ENCODE assay signal across 15 cellular contexts in the genomic region with DNA sequence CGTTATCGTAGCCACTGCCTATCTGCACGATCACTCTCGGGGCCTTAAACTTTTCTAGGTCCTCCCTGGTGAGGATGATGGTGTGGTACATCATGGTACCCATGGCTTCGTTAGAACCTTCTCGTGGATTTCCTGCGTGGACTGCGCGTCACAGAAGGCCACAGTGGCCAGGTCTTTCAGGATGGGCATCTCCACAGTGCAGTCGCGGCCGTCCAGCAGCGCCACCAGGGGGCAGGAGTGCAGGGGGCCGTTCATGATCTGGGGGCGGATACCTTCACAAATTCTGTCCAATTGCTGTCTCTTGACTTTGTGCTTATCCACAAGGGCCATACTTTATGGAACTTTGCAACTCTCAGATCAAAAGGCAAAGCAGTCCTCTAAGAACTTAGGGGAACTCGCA.
DNase-seq lines count a peak whose midpoint lies in the region; ATAC-seq and TF ChIP-seq lines count a peak whose summit lies in the region.
"Had no signal": no experiment of that assay in that cellular context is flagged by ENCODE, and none has a peak within 500 bp of the region (broad histone marks: within the 10 kb centered on the region; RNA-seq: fewer than 3 reads in every experiment).

No MANE protein-coding gene starts in this region.

- no peak overlapping the region for H3K27ac ChIP-seq in C4-2B
- no peak overlapping the region for H3K27ac ChIP-seq in spleen
- H3K27ac ChIP-seq: body of pancreas had no signal

- in situ Hi-C loops in astrocyte of the cerebellum (cut with HindIII; ENCODE audit: low sequenced_read_pairs): no loop called here

- H3K4me3 Mint-ChIP-seq in stimulated activated naive B cell treated with anti-CD40 and anti-IgM and Interleukin-4, amounts not matched to agents 10 μg/mL and 1 μg/mL and 100 μg/mL, for 72 hours: no peak overlapping the region
- H3K4me3 Mint-ChIP-seq: effector memory CD8-positive, alpha-beta T cell had no signal

- H3K27me3 Mint-ChIP-seq in stimulated activated naive B cell treated with anti-CD40 and anti-IgM and Interleukin-4, amounts not matched to agents 10 μg/mL and 1 μg/mL and 100 μg/mL, for 72 hours: peaks cover 0 to 5% of the 10 kb centered on the region in 2 donors
- H3K27me3 Mint-ChIP-seq: effector memory CD8-positive, alpha-beta T cell had no signal

- no peak for ATAC-seq in GM19324 (IDR thresholded peaks at IDR 0.05; ENCODE audit: low FRiP score, unreplicated experiment)
- ATAC-seq in stimulated activated naive B cell treated with anti-CD40 and anti-IgM and Interleukin-4, amounts not matched to agents 10 μg/mL and 1 μg/mL and 100 μg/mL, for 72 hours (replicated peaks): no peak
- ATAC-seq in HG02840 (IDR thresholded peaks at IDR 0.05; ENCODE audit: low FRiP score, unreplicated experiment): no peak
- ATAC-seq: body of pancreas; effector memory CD8-positive, alpha-beta T cell; mucosa of descending colon had no signal

- no peak overlapping the region for H3K4me3 ChIP-seq in HFF-Myc (replicated peaks; ENCODE audit: low read depth, low read length)
- no peak overlapping the region for H3K4me3 ChIP-seq in astrocyte of the cerebellum (ENCODE audit: low read depth, low read length)
- H3K4me3 ChIP-seq in spleen: no peak overlapping the region
- H3K4me3 ChIP-seq: body of pancreas, mucosa of descending colon had no signal

- H3K4me1 Mint-ChIP-seq in stimulated activated naive B cell treated with anti-CD40 and anti-IgM and Interleukin-4, amounts not matched to agents 10 μg/mL and 1 μg/mL and 100 μg/mL, for 72 hours: peaks cover 16 to 19% of the 10 kb centered on the region in 2 donors

- TF ChIP-seq CTCF in C4-2B (conservative IDR thresholded peaks at IDR 0.05): peak; percentile 48
- peak; percentile 30 for TF ChIP-seq CTCF in HFF-Myc (IDR thresholded peaks at IDR 0.05; ENCODE audit: low read depth, low read length, missing control alignments)
- peak; percentile 14 for TF ChIP-seq CTCF in astrocyte of the cerebellum (IDR thresholded peaks at IDR 0.05; ENCODE audit: low read depth, low read length, missing control alignments)
- no peak for TF ChIP-seq CTCF in spleen (IDR thresholded peaks at IDR 0.05 in 8 of 11, conservative IDR thresholded peaks at IDR 0.05 in 3 of 11)

- 91 to 95% (median 94%) methylated on average over 15 to 16 of the region's 16 CpGs for WGBS in spleen, 5 donors

- no peaks in the 10 kb centered on the region for H3K36me3 Mint-ChIP-seq in stimulated activated naive B cell treated with anti-CD40 and anti-IgM and Interleukin-4, amounts not matched to agents 10 μg/mL and 1 μg/mL and 100 μg/mL, for 72 hours

- H3K36me3 ChIP-seq in spleen: peaks cover 0 to 30% (median 2%) of the 10 kb centered on the region in 6 donors

- H3K4me1 ChIP-seq in spleen: no peaks in the 10 kb centered on the region
- H3K4me1 ChIP-seq: body of pancreas had no signal

- H3K9me3 ChIP-seq in spleen: no peaks in the 10 kb centered on the region
- H3K9me3 ChIP-seq: body of pancreas, mucosa of descending colon had no signal

- H3K27ac Mint-ChIP-seq in stimulated activated naive B cell treated with anti-CD40 and anti-IgM and Interleukin-4, amounts not matched to agents 10 μg/mL and 1 μg/mL and 100 μg/mL, for 72 hours: no peak overlapping the region
- H3K27ac Mint-ChIP-seq: effector memory CD8-positive, alpha-beta T cell had no signal

- no peaks in the 10 kb centered on the region for H3K9me3 Mint-ChIP-seq in stimulated activated naive B cell treated with anti-CD40 and anti-IgM and Interleukin-4, amounts not matched to agents 10 μg/mL and 1 μg/mL and 100 μg/mL, for 72 hours

- no peak for TF ChIP-seq POLR2A in spleen (IDR thresholded peaks at IDR 0.05)

- DNase-seq in HFF-Myc (ENCODE audit: extremely low read depth, low read depth) (no peak), astrocyte of the cerebellum (ENCODE audit: low read depth) (no peak), iPS-NIHi7 (ENCODE audit: extremely low spot score) (peak; percentile 24), spleen (no peak)
- DNase-seq in stimulated activated naive B cell treated with anti-CD40 and anti-IgM and Interleukin-4, amounts not matched to agents 10 μg/mL and 1 μg/mL and 100 μg/mL, for 72 hours: no peak
- DNase-seq: activated naive CD4-positive, alpha-beta T cell; body of pancreas; DMS79 treated with DMSO at 0.1 percent for 48 hours; effector memory CD8-positive, alpha-beta T cell; glutamatergic neuron; kidney; mucosa of descending colon had no signal

- intact Hi-C loops in spleen (cut with DNase I; ENCODE audit: low total_unique reads): no loop called here

- no peaks in the 10 kb centered on the region for H3K27me3 ChIP-seq in spleen (replicated peaks in 1 of 7)
- H3K27me3 ChIP-seq: body of pancreas had no signal

Comparison
In these comparisons a context has a peak if more than half of its experiments do, and no peak if none do; other contexts are left out.
1. CTCF ChIP-seq: peak in C4-2B (single experiment), HFF-Myc (single experiment) and astrocyte of the cerebellum (single experiment); none in spleen (0 of 11).